1 cellular context compared by ENCODE assay signal in genomic region chr17:41394254-41395016, GRCh38.
TF ChIP-seq lines count a peak whose summit lies in the region.

No MANE protein-coding gene starts in this region.

TF ChIP-seq in IMR-90, 13 proteins besides CTCF, POLR2A, EP300 and RAD21:
- TF ChIP-seq CEBPB (IDR thresholded peaks at IDR 0.05; ENCODE audit: low read depth, low read length), result no peak
- TF ChIP-seq BHLHE40 (IDR thresholded peaks at IDR 0.05; ENCODE audit: low read depth, low read length), result no peak
- TF ChIP-seq MXI1 (IDR thresholded peaks at IDR 0.05; ENCODE audit: borderline replicate concordance, low read depth, low read length), result no peak
- TF ChIP-seq FOS (IDR thresholded peaks at IDR 0.05; ENCODE audit: low read depth, low read length), result no peak
- no peak for TF ChIP-seq RCOR1 (IDR thresholded peaks at IDR 0.05; ENCODE audit: insufficient replicate concordance, low read length)
- no peak for TF ChIP-seq CHD1 (IDR thresholded peaks at IDR 0.05; ENCODE audit: low read depth, low read length)
- no peak for TF ChIP-seq SMC3 (IDR thresholded peaks at IDR 0.05; ENCODE audit: low read depth, low read length)
- TF ChIP-seq USF2 (IDR thresholded peaks at IDR 0.05; ENCODE audit: low read depth, low read length), result no peak
- TF ChIP-seq RFX5 (IDR thresholded peaks at IDR 0.05; ENCODE audit: low read depth, low read length), result no peak
TF ChIP-seq in IMR-90: peak in this region for 0.
